ENCODE assay signal across 26 cellular contexts in the genomic region with DNA sequence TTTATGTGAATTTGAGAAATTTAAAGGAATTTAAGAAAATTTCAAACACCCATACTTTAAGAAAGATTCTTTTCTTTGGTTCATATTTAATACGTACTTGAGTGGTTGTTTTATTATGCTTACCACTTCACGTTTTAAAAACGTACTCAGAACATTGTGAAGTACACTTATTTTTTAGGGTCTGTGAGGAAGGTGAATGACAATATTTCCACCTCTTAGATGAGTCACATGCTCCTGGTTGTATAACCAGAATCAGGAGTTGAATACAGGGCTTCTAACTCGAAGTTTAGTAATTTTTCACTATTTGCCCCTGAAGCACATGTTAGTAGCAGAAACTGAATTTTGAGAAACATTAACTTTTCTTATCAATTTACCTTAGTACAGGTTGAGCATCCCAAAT. TPM values are rescaled to one million over a fixed set of nuclear protein-coding genes. Genes with fewer than 3 reads are reported as not detected.
DNase-seq lines count a peak whose midpoint lies in the region; ATAC-seq and TF ChIP-seq lines count a peak whose summit lies in the region.
"Had no signal": no experiment of that assay in that cellular context is flagged by ENCODE, and none has a peak within 500 bp of the region (broad histone marks: within the 10 kb centered on the region; RNA-seq: fewer than 3 reads in every experiment).

No MANE protein-coding gene starts in this region.

- H3K27ac Mint-ChIP-seq in activated T-cell treated with anti-CD3 and anti-CD28 coated beads, Interleukin-2, amount 50 U/mL, for 72 hours = peak overlapping the region; percentile 19
- H3K27ac Mint-ChIP-seq in activated T-helper 1 cell treated with anti-CD3 and anti-CD28 coated beads, Interleukin-12 subunit alpha, Interleukin-12 subunit beta, Interleukin-2, Interleukin-4 antibody, amounts not matched to agents 30 ng/mL and 10 ng/mL and 1 ng/mL, durations not matched to agents 14 hours and 24 hours and 36 hours = no peak overlapping the region
- H3K27ac Mint-ChIP-seq: stimulated activated naive CD8-positive, alpha-beta T cell treated with anti-CD3 and anti-CD28 coated beads, Interleukin-15, amount 100 ng/mL, for 72 hours; T-helper 2 cell treated with Interferon-gamma antibody and Interleukin-4, amounts not matched to agents 5 μg/mL and 100 μg/mL, for 36 hours; type B pancreatic cell had no signal

- H3K27me3 ChIP-seq in thoracic aorta (replicated peaks; ENCODE audit: insufficient read depth) = no peaks in the 10 kb centered on the region
- H3K27me3 ChIP-seq: BLaER1 treated with 17β-estradiol and CSF1 and Interleukin-3, amounts not matched to agents 10 nM and 100 nM; cardiac muscle cell; dorsolateral prefrontal cortex; esophagus muscularis mucosa; ovary; right lobe of liver had no signal

- H3K9me3 Mint-ChIP-seq in activated T-cell treated with anti-CD3 and anti-CD28 coated beads, Interleukin-2, amount 50 U/mL, for 72 hours = peaks cover 0 to 3% of the 10 kb centered on the region in 2 donors
- H3K9me3 Mint-ChIP-seq in activated T-helper 1 cell treated with anti-CD3 and anti-CD28 coated beads, Interleukin-12 subunit alpha, Interleukin-12 subunit beta, Interleukin-2, Interleukin-4 antibody, amounts not matched to agents 30 ng/mL and 10 ng/mL and 1 ng/mL, durations not matched to agents 14 hours and 24 hours and 36 hours = no peaks in the 10 kb centered on the region
- H3K9me3 Mint-ChIP-seq: stimulated activated naive CD8-positive, alpha-beta T cell treated with anti-CD3 and anti-CD28 coated beads, Interleukin-15, amount 100 ng/mL, for 72 hours; T-helper 2 cell treated with Interferon-gamma antibody and Interleukin-4, amounts not matched to agents 5 μg/mL and 100 μg/mL, for 36 hours; type B pancreatic cell had no signal

- H3K4me3 ChIP-seq in thoracic aorta = peak overlapping the region; percentile 39
- H3K4me3 ChIP-seq: cardiac muscle cell, esophagus muscularis mucosa, lower lobe of right lung, ovary, right lobe of liver had no signal

- no peak for ATAC-seq in activated T-cell treated with anti-CD3 and anti-CD28 coated beads, Interleukin-2, amount 50 U/mL, for 72 hours (replicated peaks in 1 of 2)
- ATAC-seq in left lobe of liver = peak; percentile 53
- ATAC-seq in thoracic aorta (ENCODE audit: insufficient number of reproducible peaks, low FRiP score, low read depth) = no peak
- ATAC-seq: stimulated activated naive CD8-positive, alpha-beta T cell treated with anti-CD3 and anti-CD28 coated beads, Interleukin-15, amount 100 ng/mL, for 72 hours had no signal

- peak overlapping the region in 1 of 2 donors; percentile 22 for H3K4me3 Mint-ChIP-seq in activated T-cell treated with anti-CD3 and anti-CD28 coated beads, Interleukin-2, amount 50 U/mL, for 72 hours
- peak overlapping the region; percentile 15 for H3K4me3 Mint-ChIP-seq in activated T-helper 1 cell treated with anti-CD3 and anti-CD28 coated beads, Interleukin-12 subunit alpha, Interleukin-12 subunit beta, Interleukin-2, Interleukin-4 antibody, amounts not matched to agents 30 ng/mL and 10 ng/mL and 1 ng/mL, durations not matched to agents 14 hours and 24 hours and 36 hours
- H3K4me3 Mint-ChIP-seq: T-helper 2 cell treated with Interferon-gamma antibody and Interleukin-4, amounts not matched to agents 5 μg/mL and 100 μg/mL, for 36 hours; type B pancreatic cell had no signal

- H3K4me1 Mint-ChIP-seq in activated T-cell treated with anti-CD3 and anti-CD28 coated beads, Interleukin-2, amount 50 U/mL, for 72 hours (ENCODE audit: low read depth) = peaks cover 43% of the 10 kb centered on the region
- peaks cover 29% of the 10 kb centered on the region for H3K4me1 Mint-ChIP-seq in activated T-helper 1 cell treated with anti-CD3 and anti-CD28 coated beads, Interleukin-12 subunit alpha, Interleukin-12 subunit beta, Interleukin-2, Interleukin-4 antibody, amounts not matched to agents 30 ng/mL and 10 ng/mL and 1 ng/mL, durations not matched to agents 14 hours and 24 hours and 36 hours (ENCODE audit: low read depth)

- H3K36me3 ChIP-seq in thoracic aorta = no peaks in the 10 kb centered on the region
- H3K36me3 ChIP-seq: ovary, right lobe of liver had no signal

- H3K4me1 ChIP-seq in thoracic aorta (ENCODE audit: control insufficient read depth in 1 of 2, low read depth in 2 of 2) = peaks cover 57 to 75% of the 10 kb centered on the region in 2 donors

- no peaks in the 10 kb centered on the region for H3K9me3 ChIP-seq in thoracic aorta
- H3K9me3 ChIP-seq: esophagus muscularis mucosa, lower lobe of right lung, ovary, right lobe of liver had no signal

- no peak for DNase-seq in activated T-cell treated with anti-CD3 and anti-CD28 coated beads, Interleukin-2, amount 50 U/mL, for 72 hours
- no peak for DNase-seq in activated T-cell treated with anti-CD3 and anti-CD28 coated beads for 4 hours
- no peak for DNase-seq in activated T-helper 1 cell treated with anti-CD3 and anti-CD28 coated beads, Interleukin-12 subunit alpha, Interleukin-12 subunit beta, Interleukin-2, Interleukin-4 antibody, amounts not matched to agents 30 ng/mL and 10 ng/mL and 1 ng/mL, durations not matched to agents 14 hours and 24 hours and 36 hours (ENCODE audit: low spot score)
- DNase-seq in left lobe of liver (ENCODE audit: low spot score) = no peak
- DNase-seq in thoracic aorta (ENCODE audit: low spot score) = no peak
- no peak for DNase-seq in hippocampal formation (lab: John Stamatoyannopoulos, UW)
- DNase-seq in ACHN = no peak
- no peak for DNase-seq in SKM-1 (lab: John Stamatoyannopoulos, UW; ENCODE audit: unreplicated experiment)
- DNase-seq: activated CD4-positive, CD25-positive, alpha-beta regulatory T cell; activated CD8-positive, alpha-beta memory T cell treated with anti-CD3 and anti-CD28 coated beads for 24 hours; dorsolateral prefrontal cortex; KBM-7; lower lobe of right lung; NCI-H1694; NCI-H748 treated with DMSO at 0.1 percent for 48 hours; ovary; right lobe of liver; stimulated activated naive CD8-positive, alpha-beta T cell treated with anti-CD3 and anti-CD28 coated beads, Interleukin-15, amount 100 ng/mL, for 72 hours had no signal

- H3K27me3 Mint-ChIP-seq in activated T-cell treated with anti-CD3 and anti-CD28 coated beads, Interleukin-2, amount 50 U/mL, for 72 hours (ENCODE audit: low read depth) = no peaks in the 10 kb centered on the region
- no peaks in the 10 kb centered on the region for H3K27me3 Mint-ChIP-seq in activated T-helper 1 cell treated with anti-CD3 and anti-CD28 coated beads, Interleukin-12 subunit alpha, Interleukin-12 subunit beta, Interleukin-2, Interleukin-4 antibody, amounts not matched to agents 30 ng/mL and 10 ng/mL and 1 ng/mL, durations not matched to agents 14 hours and 24 hours and 36 hours (ENCODE audit: insufficient read depth)
- H3K27me3 Mint-ChIP-seq: stimulated activated naive CD8-positive, alpha-beta T cell treated with anti-CD3 and anti-CD28 coated beads, Interleukin-15, amount 100 ng/mL, for 72 hours; type B pancreatic cell had no signal

- in situ Hi-C loops in ACHN (cut with HindIII; ENCODE audit: low pct_ligation_motif_present, low pct_unique_long_range_greater_than_20kb, low sequenced_read_pairs) = no loop called here

- peaks cover 8 to 25% of the 10 kb centered on the region in 2 donors for H3K36me3 Mint-ChIP-seq in activated T-cell treated with anti-CD3 and anti-CD28 coated beads, Interleukin-2, amount 50 U/mL, for 72 hours (ENCODE audit: insufficient read depth in 2 of 2)
- peaks cover 37% of the 10 kb centered on the region for H3K36me3 Mint-ChIP-seq in activated T-helper 1 cell treated with anti-CD3 and anti-CD28 coated beads, Interleukin-12 subunit alpha, Interleukin-12 subunit beta, Interleukin-2, Interleukin-4 antibody, amounts not matched to agents 30 ng/mL and 10 ng/mL and 1 ng/mL, durations not matched to agents 14 hours and 24 hours and 36 hours (ENCODE audit: low read depth)

- no peak overlapping the region for H3K27ac ChIP-seq in thoracic aorta
- H3K27ac ChIP-seq: 22Rv1; BLaER1 treated with 17β-estradiol and CSF1 and Interleukin-3, amounts not matched to agents 10 nM and 100 nM; cardiac muscle cell; dorsolateral prefrontal cortex; esophagus muscularis mucosa; HL-60; lower lobe of right lung; ovary; right lobe of liver had no signal

- no peak for TF ChIP-seq CTCF in thoracic aorta (IDR thresholded peaks at IDR 0.05)

- intact Hi-C loops in activated T-helper 1 cell treated with anti-CD3 and anti-CD28 coated beads, Interleukin-12 subunit alpha, Interleukin-12 subunit beta, Interleukin-2, Interleukin-4 antibody, amounts not matched to agents 30 ng/mL and 10 ng/mL and 1 ng/mL, durations not matched to agents 14 hours and 24 hours and 36 hours (cut with micrococcal nuclease) = no loop called here

RNA-seq across cellular contexts. Expression of a gene that starts 7.5 kb away (rescaled TPM):
- total RNA-seq in activated T-cell treated with anti-CD3 and anti-CD28 coated beads, Interleukin-2, amount 50 U/mL, for 72 hours = 10 to 100 TPM; 36.2 to 37.3 TPM
- total RNA-seq in activated T-helper 1 cell treated with anti-CD3 and anti-CD28 coated beads, Interleukin-12 subunit alpha, Interleukin-12 subunit beta, Interleukin-2, Interleukin-4 antibody, amounts not matched to agents 30 ng/mL and 10 ng/mL and 1 ng/mL, durations not matched to agents 14 hours and 24 hours and 36 hours = 27.5 and 29.4 TPM in 2 replicates
- total RNA-seq in left lobe of liver = 22.4 TPM
- 100 to 1,000 TPM in 1 of 2 donors, 10 to 100 TPM in 1; 60.1 to 104 TPM for total RNA-seq in thoracic aorta

RNA-seq across cellular contexts. Expression of a gene that starts 53.7 kb away (rescaled TPM):
- not detected for total RNA-seq in activated T-cell treated with anti-CD3 and anti-CD28 coated beads, Interleukin-2, amount 50 U/mL, for 72 hours
- not detected in 2 replicates for total RNA-seq in activated T-helper 1 cell treated with anti-CD3 and anti-CD28 coated beads, Interleukin-12 subunit alpha, Interleukin-12 subunit beta, Interleukin-2, Interleukin-4 antibody, amounts not matched to agents 30 ng/mL and 10 ng/mL and 1 ng/mL, durations not matched to agents 14 hours and 24 hours and 36 hours
- total RNA-seq in left lobe of liver (1.5 TPM), thoracic aorta (1 to 10 TPM; 2.5 to 2.7 TPM)
- total RNA-seq: SK-MEL-5 had no signal
